Comparison of ENCODE assay signal across 23 cellular contexts in genomic region chr20:10554285-10554684, GRCh38.
"Had no signal": no experiment of that assay in that cellular context is flagged by ENCODE, and none has a peak within 500 bp of the region (broad histone marks: within the 10 kb centered on the region; RNA-seq: fewer than 3 reads in every experiment).

No MANE protein-coding gene starts in this region.

- H3K4me3 ChIP-seq: gastrocnemius medialis, mucosa of descending colon, right atrium auricular region, sigmoid colon, stomach, thyroid gland, vagina had no signal

- H3K9me3 ChIP-seq: gastrocnemius medialis, mucosa of descending colon, right atrium auricular region, sigmoid colon, stomach, thyroid gland, vagina had no signal

- H3K27me3 ChIP-seq: gastrocnemius medialis, right atrium auricular region, sigmoid colon, stomach, thyroid gland, vagina had no signal

- H3K36me3 Mint-ChIP-seq: mesothelial cell of epicardium; natural killer cell treated with Interleukin-12 subunit alpha and Interleukin-12 subunit beta and Interleukin-15 and Interleukin-18, amount 100 ng/mL, for 72 hours; stimulated activated effector memory CD8-positive, alpha-beta T cell treated with anti-CD3 and anti-CD28 coated beads, Interleukin-12 subunit alpha, Interleukin-12 subunit beta, amount 100 ng/mL, for 72 hours had no signal

- H3K27ac Mint-ChIP-seq: mesothelial cell of epicardium; naive B cell; natural killer cell treated with Interleukin-12 subunit alpha and Interleukin-12 subunit beta and Interleukin-15 and Interleukin-18, amount 100 ng/mL, for 72 hours; progenitor cell of endocrine pancreas; stimulated activated effector memory CD8-positive, alpha-beta T cell treated with anti-CD3 and anti-CD28 coated beads, Interleukin-12 subunit alpha, Interleukin-12 subunit beta, amount 100 ng/mL, for 72 hours had no signal

- H2AFZ ChIP-seq: parathyroid adenoma had no signal

- H3K4me1 ChIP-seq: gastrocnemius medialis had no signal

- DNase-seq: cortex of kidney; gastrocnemius medialis; head of caudate nucleus; kidney; mesenchymal stem cell; mucosa of descending colon; naive B cell; sigmoid colon; stimulated activated CD4-positive, alpha-beta T cell treated with anti-CD3 and anti-CD28 coated beads, Interleukin-2, amount 100 ng/mL, for 24 hours; stimulated activated CD4-positive, alpha-beta T cell treated with anti-CD3 and anti-CD28 coated beads, Interleukin-4, amount 100 ng/mL, for 24 hours; stimulated activated naive CD4-positive, alpha-beta T cell treated with Interleukin-2 at 50 U/mL for 16 hours; stomach; thyroid gland; trophoblast cell had no signal

- H3K36me3 ChIP-seq: gastrocnemius medialis, right atrium auricular region, sigmoid colon, thyroid gland, vagina had no signal

- ATAC-seq: gastrocnemius medialis; left lobe of liver; mucosa of descending colon; natural killer cell treated with Interleukin-12 subunit alpha and Interleukin-12 subunit beta and Interleukin-15 and Interleukin-18, amount 100 ng/mL, for 72 hours; stimulated activated effector memory CD8-positive, alpha-beta T cell treated with anti-CD3 and anti-CD28 coated beads, Interleukin-12 subunit alpha, Interleukin-12 subunit beta, amount 100 ng/mL, for 72 hours had no signal

- H3K27me3 Mint-ChIP-seq: naive B cell; natural killer cell treated with Interleukin-12 subunit alpha and Interleukin-12 subunit beta and Interleukin-15 and Interleukin-18, amount 100 ng/mL, for 72 hours; progenitor cell of endocrine pancreas had no signal

- H3K4me3 Mint-ChIP-seq: mesothelial cell of epicardium; naive B cell; natural killer cell treated with Interleukin-12 subunit alpha and Interleukin-12 subunit beta and Interleukin-15 and Interleukin-18, amount 100 ng/mL, for 72 hours; neural crest cell; stimulated activated effector memory CD8-positive, alpha-beta T cell treated with anti-CD3 and anti-CD28 coated beads, Interleukin-12 subunit alpha, Interleukin-12 subunit beta, amount 100 ng/mL, for 72 hours had no signal

- H3K9me3 Mint-ChIP-seq: mesothelial cell of epicardium; naive B cell; natural killer cell treated with Interleukin-12 subunit alpha and Interleukin-12 subunit beta and Interleukin-15 and Interleukin-18, amount 100 ng/mL, for 72 hours; neural crest cell; stimulated activated effector memory CD8-positive, alpha-beta T cell treated with anti-CD3 and anti-CD28 coated beads, Interleukin-12 subunit alpha, Interleukin-12 subunit beta, amount 100 ng/mL, for 72 hours had no signal

- H3K9ac ChIP-seq: parathyroid adenoma had no signal

- H3K27ac ChIP-seq: gastrocnemius medialis, parathyroid adenoma, right atrium auricular region, sigmoid colon, stomach, thyroid gland, vagina had no signal
